ENCODE assay signal across 17 cellular contexts in the genomic region with DNA sequence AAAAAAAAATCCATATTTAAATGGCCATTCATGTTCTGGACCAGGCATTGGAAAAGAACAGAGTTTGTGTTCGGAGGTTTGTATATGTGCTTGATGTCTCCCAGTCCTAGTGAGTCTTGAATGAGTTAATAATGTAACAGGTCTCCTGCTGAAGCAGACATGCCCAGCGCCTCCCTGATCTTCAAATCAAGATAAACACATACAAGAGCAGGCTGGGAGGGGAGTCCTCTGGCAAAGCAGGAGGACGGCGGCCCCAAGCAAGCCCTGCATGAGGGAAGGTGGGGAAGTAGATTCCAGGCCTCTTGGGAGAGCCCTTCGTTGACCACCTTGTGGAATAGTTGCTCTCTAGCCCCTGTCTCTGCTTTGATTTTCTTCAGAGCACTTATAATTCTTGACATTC.
A peak's percentile ranks its signal among the peaks of the same experiment; 100 is the strongest.
DNase-seq lines count a peak whose midpoint lies in the region; ATAC-seq, FAIRE-seq and TF ChIP-seq lines count a peak whose summit lies in the region.
"Had no signal": no experiment of that assay in that cellular context is flagged by ENCODE, and none has a peak within 500 bp of the region (broad histone marks: within the 10 kb centered on the region; RNA-seq: fewer than 3 reads in every experiment).

No MANE protein-coding gene starts in this region.

- no peak for TF ChIP-seq EP300 in esophagus muscularis mucosa (IDR thresholded peaks at IDR 0.05)
- TF ChIP-seq EP300 in transverse colon (IDR thresholded peaks at IDR 0.05; ENCODE audit: low read depth): no peak

- in situ Hi-C loops in transverse colon (cut with MboI; ENCODE audit: low pct_ligation_motif_present in 1 of 4, low pct_unique_long_range_greater_than_20kb in 1 of 4, low sequenced_read_pairs in 3 of 4): no loop called here

- peaks cover 12% of the 10 kb centered on the region for H3K4me1 ChIP-seq in astrocyte (ENCODE audit: insufficient read depth, low read length)
- H3K4me1 ChIP-seq in esophagus muscularis mucosa: peaks cover 48 to 77% (median 69%) of the 10 kb centered on the region in 4 donors
- no peaks in the 10 kb centered on the region for H3K4me1 ChIP-seq in parathyroid adenoma
- peaks cover 16 to 53% (median 32%) of the 10 kb centered on the region in 4 donors for H3K4me1 ChIP-seq in transverse colon

- no peaks in the 10 kb centered on the region for H3K27me3 ChIP-seq in astrocyte (ENCODE audit: insufficient read depth, low read length)
- no peaks in the 10 kb centered on the region for H3K27me3 ChIP-seq in esophagus muscularis mucosa
- no peaks in the 10 kb centered on the region for H3K27me3 ChIP-seq in parathyroid adenoma (ENCODE audit: control insufficient read depth, insufficient read depth, low read length)
- no peaks in the 10 kb centered on the region for H3K27me3 ChIP-seq in transverse colon

- intact Hi-C loops in esophagus muscularis mucosa (cut with DNase I): no loop called here
- intact Hi-C loops in transverse colon (cut with DNase I; ENCODE audit: low total_unique reads): no loop called here

- no peaks in the 10 kb centered on the region for H3K36me3 ChIP-seq in astrocyte (ENCODE audit: insufficient read depth, low read length)
- no peaks in the 10 kb centered on the region for H3K36me3 ChIP-seq in esophagus muscularis mucosa
- H3K36me3 ChIP-seq in parathyroid adenoma (ENCODE audit: control insufficient read depth, insufficient read depth, low read length): no peaks in the 10 kb centered on the region
- H3K36me3 ChIP-seq in transverse colon: no peaks in the 10 kb centered on the region

- H3K9ac ChIP-seq in astrocyte (ENCODE audit: low read length) (no peak overlapping the region), parathyroid adenoma (no peak overlapping the region)

- TF ChIP-seq CTCF in astrocyte (IDR thresholded peaks at IDR 0.05; ENCODE audit: insufficient read depth, low read depth, low read length): no peak
- no peak for TF ChIP-seq CTCF in esophagus muscularis mucosa (IDR thresholded peaks at IDR 0.05)
- TF ChIP-seq CTCF in parathyroid adenoma (IDR thresholded peaks at IDR 0.05): no peak
- TF ChIP-seq CTCF in transverse colon (IDR thresholded peaks at IDR 0.05): no peak

- H3K27ac Mint-ChIP-seq in astrocyte (ENCODE audit: unreplicated experiment): peak overlapping the region; percentile 53
- H3K27ac Mint-ChIP-seq: activated T-helper 2 cell treated with anti-CD3 and anti-CD28 coated beads, Interferon-gamma antibody, Interleukin-2, Interleukin-4, amounts not matched to agents 10 μg/mL and 5 μg/mL and 100 μg/mL, durations not matched to agents 14 hours and 24 hours and 36 hours; stimulated activated naive CD8-positive, alpha-beta T cell treated with anti-CD3 and anti-CD28 coated beads, Interleukin-15, amount 100 ng/mL, for 72 hours; WTC11 had no signal

- H2AFZ ChIP-seq in astrocyte (ENCODE audit: low read depth, low read length) (no peak overlapping the region), parathyroid adenoma (no peak overlapping the region)

- peaks cover 10% of the 10 kb centered on the region for H3K4me1 Mint-ChIP-seq in astrocyte (ENCODE audit: low read depth, unreplicated experiment)

- ATAC-seq in GM19035 (IDR thresholded peaks at IDR 0.05; ENCODE audit: unreplicated experiment) (no peak), GM21576 (IDR thresholded peaks at IDR 0.05; ENCODE audit: unreplicated experiment) (no peak)
- ATAC-seq: GM12878; stimulated activated naive CD8-positive, alpha-beta T cell treated with anti-CD3 and anti-CD28 coated beads, Interleukin-15, amount 100 ng/mL, for 72 hours; WTC11 had no signal

- no peaks in the 10 kb centered on the region for H3K36me3 Mint-ChIP-seq in astrocyte (ENCODE audit: low read depth, unreplicated experiment)

- H3K4me2 ChIP-seq in astrocyte (ENCODE audit: low read length): no peak overlapping the region
- H3K4me2 ChIP-seq in parathyroid adenoma (ENCODE audit: low read length): peak overlapping the region; percentile 25

- H3K4me3 ChIP-seq in astrocyte (ENCODE audit: insufficient read depth, low read depth, low read length) (no peak overlapping the region), esophagus muscularis mucosa (no peak overlapping the region), parathyroid adenoma (ENCODE audit: low read depth, low read length) (no peak overlapping the region), transverse colon (no peak overlapping the region)
- H3K4me3 ChIP-seq: GM12878 had no signal

- H3K9me3 Mint-ChIP-seq in astrocyte (ENCODE audit: unreplicated experiment): peaks cover 4% of the 10 kb centered on the region

- DNase-seq in astrocyte (ENCODE audit: low read depth) (no peak), esophagus muscularis mucosa (ENCODE audit: extremely low spot score) (no peak), transverse colon (no peak), DMS79 (lab: John Stamatoyannopoulos, UW) (no peak)
- DNase-seq: central memory CD4-positive, alpha-beta T cell; GDM1; MM.1S; NK-92 treated with Interleukin-12 subunit alpha and Interleukin-12 subunit beta, amount 100 ng/mL, for 24 hours; stimulated activated naive CD8-positive, alpha-beta T cell treated with anti-CD3 and anti-CD28 coated beads, Interleukin-15, amount 100 ng/mL, for 72 hours had no signal

- TF ChIP-seq POLR2A in esophagus muscularis mucosa (IDR thresholded peaks at IDR 0.05; ENCODE audit: low read depth) (no peak), transverse colon (IDR thresholded peaks at IDR 0.05) (no peak)

- H3K9me3 ChIP-seq in astrocyte (ENCODE audit: insufficient read depth, low read depth, low read length): no peaks in the 10 kb centered on the region
- peaks cover 0 to 10% (median 5%) of the 10 kb centered on the region in 4 donors for H3K9me3 ChIP-seq in esophagus muscularis mucosa
- H3K9me3 ChIP-seq in parathyroid adenoma (ENCODE audit: control insufficient read depth, low read length): no peaks in the 10 kb centered on the region
- H3K9me3 ChIP-seq in transverse colon: peaks cover 0 to 5% of the 10 kb centered on the region in 2 donors

- 68% methylated on average over 5 of the region's 5 CpGs for WGBS in esophagus muscularis mucosa
- 57 to 71% methylated on average over 3 to 5 of the region's 5 CpGs for WGBS in transverse colon (ENCODE audit: low coverage in 1 of 2), 2 donors

- no peaks in the 10 kb centered on the region for H4K20me1 ChIP-seq in astrocyte (ENCODE audit: insufficient read depth, low read length)

- H3K27ac ChIP-seq in astrocyte (ENCODE audit: low read depth, low read length) (no peak overlapping the region), esophagus muscularis mucosa (replicated peaks in 1 of 4) (peak overlapping the region; percentile 72 to 84 (median 76)), parathyroid adenoma (no peak overlapping the region), transverse colon (peak overlapping the region; percentile 74 to 80 (median 78))

- H3K79me2 ChIP-seq in astrocyte (ENCODE audit: insufficient read depth, low read length) (no peaks in the 10 kb centered on the region), parathyroid adenoma (no peaks in the 10 kb centered on the region)

- peaks cover 4% of the 10 kb centered on the region for H3K27me3 Mint-ChIP-seq in astrocyte (ENCODE audit: low read depth, unreplicated experiment)

- H3K4me3 Mint-ChIP-seq in astrocyte (ENCODE audit: unreplicated experiment): no peak overlapping the region
- H3K4me3 Mint-ChIP-seq: stimulated activated naive CD8-positive, alpha-beta T cell treated with anti-CD3 and anti-CD28 coated beads, Interleukin-15, amount 100 ng/mL, for 72 hours; WTC11 had no signal

- no peak for FAIRE-seq in astrocyte (lab: Jason Lieb, UNC)
- FAIRE-seq: endometrium, GM12878, H54 had no signal

Comparison
In these comparisons a context has a peak if more than half of its experiments do, and no peak if none do; other contexts are left out.
1. H3K27ac ChIP-seq: peak in esophagus muscularis mucosa (4 of 4) and transverse colon (4 of 4); none in astrocyte (single experiment) and parathyroid adenoma (single experiment).